Comparison of ENCODE assay signal across 1 cellular context in genomic region chr2:177392373-177393246, GRCh38.
A peak's percentile ranks its signal among the peaks of the same experiment; 100 is the strongest.
TF ChIP-seq lines count a peak whose summit lies in the region.

Gene AGPS, plus strand, starts transcription at chr2:177392773. Its CDS starts 17 bp downstream, at chr2:177392790.

TF ChIP-seq in WTC11, 78 proteins besides CTCF, POLR2A, EP300 and RAD21 (continued from another document and continues in another):
- TF ChIP-seq ZNF425 (CRISPR knock-in tag; conservative IDR thresholded peaks at IDR 0.05) (no peak), ETV6 (CRISPR knock-in tag; IDR thresholded peaks at IDR 0.05) (peak; percentile 96), TCF7 (CRISPR knock-in tag; IDR thresholded peaks at IDR 0.05; ENCODE audit: low read depth) (no peak), KAT7 (CRISPR knock-in tag; IDR thresholded peaks at IDR 0.05; ENCODE audit: borderline replicate concordance) (peak; percentile 94; the same call in 1 of the 2 replicates), ZNF138 (CRISPR knock-in tag; conservative IDR thresholded peaks at IDR 0.05) (no peak), AR (CRISPR knock-in tag; IDR thresholded peaks at IDR 0.05) (no peak), ERG (CRISPR knock-in tag; IDR thresholded peaks at IDR 0.05) (no peak), TP53 (CRISPR knock-in tag; IDR thresholded peaks at IDR 0.05) (no peak), ZNF121 (CRISPR knock-in tag; IDR thresholded peaks at IDR 0.05) (no peak), MXD4 (CRISPR knock-in tag; IDR thresholded peaks at IDR 0.05; ENCODE audit: borderline replicate concordance) (no peak), ATF1 (CRISPR knock-in tag; IDR thresholded peaks at IDR 0.05) (no peak), OVOL2 (CRISPR knock-in tag; IDR thresholded peaks at IDR 0.05; ENCODE audit: borderline replicate concordance) (no peak), SP1 (CRISPR knock-in tag; conservative IDR thresholded peaks at IDR 0.05) (peak; percentile 55), E2F1 (CRISPR knock-in tag; IDR thresholded peaks at IDR 0.05) (0 out of 2 replicates have a peak, but pooled peaks have one; percentile 65), PREB (CRISPR knock-in tag; IDR thresholded peaks at IDR 0.05; ENCODE audit: borderline replicate concordance) (no peak; the same call in 1 of the 2 replicates), NR1H2 (CRISPR knock-in tag; IDR thresholded peaks at IDR 0.05) (no peak), MYBL2 (CRISPR knock-in tag; IDR thresholded peaks at IDR 0.05) (peak; percentile 93), NR3C1 (CRISPR knock-in tag; conservative IDR thresholded peaks at IDR 0.05; ENCODE audit: low read depth) (no peak), RELA (CRISPR knock-in tag; IDR thresholded peaks at IDR 0.05; ENCODE audit: borderline replicate concordance) (0 out of 2 replicates have a peak, but pooled peaks have one; percentile 72), GRHL2 (CRISPR knock-in tag; IDR thresholded peaks at IDR 0.05; ENCODE audit: insufficient replicate concordance, severe bottlenecking) (no peak), FOXP1 (CRISPR knock-in tag; IDR thresholded peaks at IDR 0.05; ENCODE audit: borderline replicate concordance) (peak; percentile 95; the same call in 1 of the 2 replicates), CREB1 (CRISPR knock-in tag; IDR thresholded peaks at IDR 0.05) (peak; percentile 72; the same call in 1 of the 2 replicates), NFATC4 (CRISPR knock-in tag; IDR thresholded peaks at IDR 0.05) (no peak), TEAD1 (CRISPR knock-in tag; IDR thresholded peaks at IDR 0.05) (peak; percentile 96), SMAD4 (CRISPR knock-in tag; IDR thresholded peaks at IDR 0.05) (peak; percentile 65), GABPB1 (CRISPR knock-in tag; IDR thresholded peaks at IDR 0.05) (peak; percentile 88), MAX (CRISPR knock-in tag; IDR thresholded peaks at IDR 0.05) (peak; percentile 99), ZNF232 (CRISPR knock-in tag; IDR thresholded peaks at IDR 0.05) (peak; percentile 90), HMGA2 (CRISPR knock-in tag; IDR thresholded peaks at IDR 0.05) (no peak), ZNF396 (CRISPR knock-in tag; IDR thresholded peaks at IDR 0.05; ENCODE audit: borderline replicate concordance) (no peak)
- TF ChIP-seq, protein P1, sequence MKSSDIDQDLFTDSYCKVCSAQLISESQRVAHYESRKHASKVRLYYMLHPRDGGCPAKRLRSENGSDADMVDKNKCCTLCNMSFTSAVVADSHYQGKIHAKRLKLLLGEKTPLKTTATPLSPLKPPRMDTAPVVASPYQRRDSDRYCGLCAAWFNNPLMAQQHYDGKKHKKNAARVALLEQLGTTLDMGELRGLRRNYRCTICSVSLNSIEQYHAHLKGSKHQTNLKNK (CRISPR knock-in tag; IDR thresholded peaks at IDR 0.05), result no peak
- TF ChIP-seq, protein P2, sequence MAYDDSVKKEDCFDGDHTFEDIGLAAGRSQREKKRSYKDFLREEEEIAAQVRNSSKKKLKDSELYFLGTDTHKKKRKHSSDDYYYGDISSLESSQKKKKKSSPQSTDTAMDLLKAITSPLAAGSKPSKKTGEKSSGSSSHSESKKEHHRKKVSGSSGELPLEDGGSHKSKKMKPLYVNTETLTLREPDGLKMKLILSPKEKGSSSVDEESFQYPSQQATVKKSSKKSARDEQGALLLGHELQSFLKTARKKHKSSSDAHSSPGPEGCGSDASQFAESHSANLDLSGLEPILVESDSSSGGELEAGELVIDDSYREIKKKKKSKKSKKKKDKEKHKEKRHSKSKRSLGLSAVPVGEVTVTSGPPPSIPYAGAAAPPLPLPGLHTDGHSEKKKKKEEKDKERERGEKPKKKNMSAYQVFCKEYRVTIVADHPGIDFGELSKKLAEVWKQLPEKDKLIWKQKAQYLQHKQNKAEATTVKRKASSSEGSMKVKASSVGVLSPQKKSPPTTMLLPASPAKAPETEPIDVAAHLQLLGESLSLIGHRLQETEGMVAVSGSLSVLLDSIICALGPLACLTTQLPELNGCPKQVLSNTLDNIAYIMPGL (CRISPR knock-in tag; IDR thresholded peaks at IDR 0.05), result peak; percentile 97
- TF ChIP-seq, protein P3, sequence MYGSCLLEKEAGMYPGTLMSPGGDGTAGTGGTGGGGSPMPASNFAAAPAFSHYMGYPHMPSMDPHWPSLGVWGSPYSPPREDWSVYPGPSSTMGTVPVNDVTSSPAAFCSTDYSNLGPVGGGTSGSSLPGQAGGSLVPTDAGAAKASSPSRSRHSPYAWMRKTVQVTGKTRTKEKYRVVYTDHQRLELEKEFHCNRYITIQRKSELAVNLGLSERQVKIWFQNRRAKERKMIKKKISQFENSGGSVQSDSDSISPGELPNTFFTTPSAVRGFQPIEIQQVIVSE (CRISPR knock-in tag; IDR thresholded peaks at IDR 0.05; ENCODE audit: borderline replicate concordance), result no peak
- TF ChIP-seq, protein P4, sequence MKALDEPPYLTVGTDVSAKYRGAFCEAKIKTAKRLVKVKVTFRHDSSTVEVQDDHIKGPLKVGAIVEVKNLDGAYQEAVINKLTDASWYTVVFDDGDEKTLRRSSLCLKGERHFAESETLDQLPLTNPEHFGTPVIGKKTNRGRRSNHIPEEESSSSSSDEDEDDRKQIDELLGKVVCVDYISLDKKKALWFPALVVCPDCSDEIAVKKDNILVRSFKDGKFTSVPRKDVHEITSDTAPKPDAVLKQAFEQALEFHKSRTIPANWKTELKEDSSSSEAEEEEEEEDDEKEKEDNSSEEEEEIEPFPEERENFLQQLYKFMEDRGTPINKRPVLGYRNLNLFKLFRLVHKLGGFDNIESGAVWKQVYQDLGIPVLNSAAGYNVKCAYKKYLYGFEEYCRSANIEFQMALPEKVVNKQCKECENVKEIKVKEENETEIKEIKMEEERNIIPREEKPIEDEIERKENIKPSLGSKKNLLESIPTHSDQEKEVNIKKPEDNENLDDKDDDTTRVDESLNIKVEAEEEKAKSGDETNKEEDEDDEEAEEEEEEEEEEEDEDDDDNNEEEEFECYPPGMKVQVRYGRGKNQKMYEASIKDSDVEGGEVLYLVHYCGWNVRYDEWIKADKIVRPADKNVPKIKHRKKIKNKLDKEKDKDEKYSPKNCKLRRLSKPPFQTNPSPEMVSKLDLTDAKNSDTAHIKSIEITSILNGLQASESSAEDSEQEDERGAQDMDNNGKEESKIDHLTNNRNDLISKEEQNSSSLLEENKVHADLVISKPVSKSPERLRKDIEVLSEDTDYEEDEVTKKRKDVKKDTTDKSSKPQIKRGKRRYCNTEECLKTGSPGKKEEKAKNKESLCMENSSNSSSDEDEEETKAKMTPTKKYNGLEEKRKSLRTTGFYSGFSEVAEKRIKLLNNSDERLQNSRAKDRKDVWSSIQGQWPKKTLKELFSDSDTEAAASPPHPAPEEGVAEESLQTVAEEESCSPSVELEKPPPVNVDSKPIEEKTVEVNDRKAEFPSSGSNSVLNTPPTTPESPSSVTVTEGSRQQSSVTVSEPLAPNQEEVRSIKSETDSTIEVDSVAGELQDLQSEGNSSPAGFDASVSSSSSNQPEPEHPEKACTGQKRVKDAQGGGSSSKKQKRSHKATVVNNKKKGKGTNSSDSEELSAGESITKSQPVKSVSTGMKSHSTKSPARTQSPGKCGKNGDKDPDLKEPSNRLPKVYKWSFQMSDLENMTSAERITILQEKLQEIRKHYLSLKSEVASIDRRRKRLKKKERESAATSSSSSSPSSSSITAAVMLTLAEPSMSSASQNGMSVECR (CRISPR knock-in tag; IDR thresholded peaks at IDR 0.05; ENCODE audit: borderline replicate concordance), result peak; percentile 92
- TF ChIP-seq, protein P5, sequence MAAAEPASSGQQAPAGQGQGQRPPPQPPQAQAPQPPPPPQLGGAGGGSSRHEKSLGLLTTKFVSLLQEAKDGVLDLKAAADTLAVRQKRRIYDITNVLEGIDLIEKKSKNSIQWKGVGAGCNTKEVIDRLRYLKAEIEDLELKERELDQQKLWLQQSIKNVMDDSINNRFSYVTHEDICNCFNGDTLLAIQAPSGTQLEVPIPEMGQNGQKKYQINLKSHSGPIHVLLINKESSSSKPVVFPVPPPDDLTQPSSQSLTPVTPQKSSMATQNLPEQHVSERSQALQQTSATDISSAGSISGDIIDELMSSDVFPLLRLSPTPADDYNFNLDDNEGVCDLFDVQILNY (CRISPR knock-in tag; IDR thresholded peaks at IDR 0.05), result peak; percentile 74
- TF ChIP-seq, protein P6, sequence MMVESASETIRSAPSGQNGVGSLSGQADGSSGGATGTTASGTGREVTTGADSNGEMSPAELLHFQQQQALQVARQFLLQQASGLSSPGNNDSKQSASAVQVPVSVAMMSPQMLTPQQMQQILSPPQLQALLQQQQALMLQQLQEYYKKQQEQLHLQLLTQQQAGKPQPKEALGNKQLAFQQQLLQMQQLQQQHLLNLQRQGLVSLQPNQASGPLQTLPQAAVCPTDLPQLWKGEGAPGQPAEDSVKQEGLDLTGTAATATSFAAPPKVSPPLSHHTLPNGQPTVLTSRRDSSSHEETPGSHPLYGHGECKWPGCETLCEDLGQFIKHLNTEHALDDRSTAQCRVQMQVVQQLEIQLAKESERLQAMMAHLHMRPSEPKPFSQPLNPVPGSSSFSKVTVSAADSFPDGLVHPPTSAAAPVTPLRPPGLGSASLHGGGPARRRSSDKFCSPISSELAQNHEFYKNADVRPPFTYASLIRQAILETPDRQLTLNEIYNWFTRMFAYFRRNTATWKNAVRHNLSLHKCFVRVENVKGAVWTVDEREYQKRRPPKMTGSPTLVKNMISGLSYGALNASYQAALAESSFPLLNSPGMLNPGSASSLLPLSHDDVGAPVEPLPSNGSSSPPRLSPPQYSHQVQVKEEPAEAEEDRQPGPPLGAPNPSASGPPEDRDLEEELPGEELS (CRISPR knock-in tag; IDR thresholded peaks at IDR 0.05), result peak; percentile 94; the same call in 1 of the 2 replicates
- TF ChIP-seq, protein P7, sequence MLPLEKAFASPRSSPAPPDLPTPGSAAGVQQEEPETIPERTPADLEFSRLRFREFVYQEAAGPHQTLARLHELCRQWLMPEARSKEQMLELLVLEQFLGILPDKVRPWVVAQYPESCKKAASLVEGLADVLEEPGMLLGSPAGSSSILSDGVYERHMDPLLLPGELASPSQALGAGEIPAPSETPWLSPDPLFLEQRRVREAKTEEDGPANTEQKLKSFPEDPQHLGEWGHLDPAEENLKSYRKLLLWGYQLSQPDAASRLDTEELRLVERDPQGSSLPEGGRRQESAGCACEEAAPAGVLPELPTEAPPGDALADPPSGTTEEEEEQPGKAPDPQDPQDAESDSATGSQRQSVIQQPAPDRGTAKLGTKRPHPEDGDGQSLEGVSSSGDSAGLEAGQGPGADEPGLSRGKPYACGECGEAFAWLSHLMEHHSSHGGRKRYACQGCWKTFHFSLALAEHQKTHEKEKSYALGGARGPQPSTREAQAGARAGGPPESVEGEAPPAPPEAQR (CRISPR knock-in tag; IDR thresholded peaks at IDR 0.05), result no peak
